Comparison of ENCODE assay signal across 12 cellular contexts in the genomic region with DNA sequence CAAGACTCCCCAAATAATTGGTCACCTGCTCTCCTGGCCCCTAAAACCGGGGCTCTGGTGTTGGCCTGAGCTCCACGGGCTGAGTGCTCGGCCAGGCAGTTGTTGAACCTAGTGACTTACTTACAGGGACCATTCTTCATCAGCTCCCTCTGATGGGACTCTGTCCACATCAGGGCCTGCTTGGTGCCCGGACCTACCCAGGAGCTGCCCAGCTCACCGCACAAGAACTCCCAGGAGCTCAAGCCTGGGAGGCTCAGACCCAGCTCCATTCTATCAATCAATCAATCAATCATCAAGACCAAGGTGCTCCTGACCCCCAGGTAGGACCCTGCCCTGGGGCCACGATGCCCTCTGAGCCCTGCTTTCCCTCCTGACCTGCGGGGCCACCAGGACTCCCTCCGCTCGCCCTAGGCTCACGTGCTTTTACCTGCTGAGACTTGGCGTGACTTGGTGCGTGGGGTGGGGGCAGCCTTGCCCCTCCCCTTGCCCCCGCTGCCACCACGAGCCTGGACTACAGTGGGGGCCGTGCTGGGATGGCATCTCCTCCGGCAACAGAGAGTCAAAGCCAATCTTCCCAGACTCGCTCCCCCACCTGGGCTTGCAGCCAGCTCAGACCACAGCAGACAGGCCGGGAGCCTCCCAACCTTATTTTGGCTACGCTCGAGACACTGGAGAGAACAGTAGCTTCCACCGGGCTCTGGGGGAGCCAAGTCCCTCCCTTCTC. TPM values are rescaled to one million over a fixed set of nuclear protein-coding genes. Genes with fewer than 3 reads are reported as not detected.
A peak's percentile ranks its signal among the peaks of the same experiment; 100 is the strongest.
DNase-seq lines count a peak whose midpoint lies in the region; ATAC-seq, FAIRE-seq and TF ChIP-seq lines count a peak whose summit lies in the region.
"Had no signal": no experiment of that assay in that cellular context is flagged by ENCODE, and none has a peak within 500 bp of the region (broad histone marks: within the 10 kb centered on the region; RNA-seq: fewer than 3 reads in every experiment).

No MANE protein-coding gene starts in this region.

- FAIRE-seq in urothelium cell line (lab: Jason Lieb, UNC) = no peak
- FAIRE-seq: GM12892 had no signal

- peak overlapping the region; percentile 39 for H3K27ac Mint-ChIP-seq in mesothelial cell of epicardium

- intact Hi-C loops in heart right ventricle (cut with DNase I) = no loop called here
- intact Hi-C loops in Right ventricle myocardium inferior (cut with DNase I) = no loop called here

- H3K27ac ChIP-seq in heart right ventricle = peak overlapping the region in 2 of 10 donors; percentile 3 to 15

- H3K27me3 ChIP-seq in heart right ventricle = no peaks in the 10 kb centered on the region

- no peaks in the 10 kb centered on the region for H3K9me3 ChIP-seq in heart right ventricle

- H3K9me3 Mint-ChIP-seq in mesothelial cell of epicardium = peaks cover 3% of the 10 kb centered on the region

- ATAC-seq in heart right ventricle (peak in 7 of 8 donors; percentile 8 to 48 (median 22)), Right ventricle myocardium inferior (no peak)

- WGBS in heart right ventricle, 2 donors = 65 to 67% methylated on average over 21 of the region's 21 CpGs

- no peak overlapping the region for H3K4me3 Mint-ChIP-seq in mesothelial cell of epicardium

- H3K36me3 Mint-ChIP-seq in mesothelial cell of epicardium = peaks cover 13% of the 10 kb centered on the region

- DNase-seq in heart right ventricle = no peak
- no peak for DNase-seq in Right ventricle myocardium inferior (ENCODE audit: missing footprints)
- DNase-seq in cerebellum (ENCODE audit: low spot score) = peak; percentile 71
- no peak for DNase-seq in mesothelial cell of epicardium (ENCODE audit: low spot score in 2 of 2, unreplicated experiment in 2 of 2)
- DNase-seq in NCI-H2196 treated with DMSO at 0.1 percent for 48 hours (lab: John Stamatoyannopoulos, UW; ENCODE audit: unreplicated experiment) = no peak
- DNase-seq in RPMI8226 = no peak
- no peak for DNase-seq in GOT3 (lab: John Stamatoyannopoulos, UW)
- no peak for DNase-seq in urothelium cell line (ENCODE audit: low spot score)
- DNase-seq: DMS53, NCI-H1694 treated with DMSO at 0.1 percent for 48 hours, NCI-H69 had no signal

- H3K4me1 Mint-ChIP-seq in mesothelial cell of epicardium = peaks cover 8% of the 10 kb centered on the region

- peaks cover 0 to 26% (median 9%) of the 10 kb centered on the region in 9 donors for H3K4me1 ChIP-seq in heart right ventricle

- H3K4me3 ChIP-seq in heart right ventricle = no peak overlapping the region

- no peak for TF ChIP-seq CTCF in heart right ventricle (IDR thresholded peaks at IDR 0.05)
- no peak for TF ChIP-seq CTCF in mesothelial cell of epicardium (IDR thresholded peaks at IDR 0.05; ENCODE audit: unreplicated experiment)

- H3K27me3 Mint-ChIP-seq in mesothelial cell of epicardium (ENCODE audit: low read depth) = no peaks in the 10 kb centered on the region

- peaks cover 4 to 53% (median 38%) of the 10 kb centered on the region in 9 donors for H3K36me3 ChIP-seq in heart right ventricle

RNA-seq across cellular contexts. Expression of a gene that starts 15.7 kb away (rescaled TPM):
- total RNA-seq in heart right ventricle (1 to 10 TPM in 8 of 10 donors, under 1 TPM in 2; 0.37 to 4.4 (median 2.1) TPM), Right ventricle myocardium inferior (2.0 TPM), cerebellum (4.1 TPM), mesothelial cell of epicardium (1.3 to 2.1 TPM (median 1.4 TPM) in 3 replicates)
- 1 to 10 TPM in 1 of 2 donors, under 1 TPM in 1; 0.72 to 2.7 TPM for polyA plus RNA-seq in heart right ventricle

RNA-seq across cellular contexts. Expression of a gene that starts 23.8 kb away (rescaled TPM):
- 100 to 1,000 TPM in 2 of 10 donors, 10 to 100 TPM in 8; 39.8 to 121 (median 62.1) TPM for total RNA-seq in heart right ventricle
- 10 to 100 TPM; 39.0 to 39.7 TPM for polyA plus RNA-seq in heart right ventricle
- 88.4 TPM for total RNA-seq in Right ventricle myocardium inferior
- total RNA-seq in cerebellum = 49.0 TPM
- total RNA-seq in mesothelial cell of epicardium = 100 to 104 TPM (median 102 TPM) in 3 replicates
